Comparison of ENCODE assay signal across 26 cellular contexts in genomic region chr6:45458672-45459071, GRCh38.
"Had no signal": no experiment of that assay in that cellular context is flagged by ENCODE, and none has a peak within 500 bp of the region (broad histone marks: within the 10 kb centered on the region; RNA-seq: fewer than 3 reads in every experiment).

No MANE protein-coding gene starts in this region.

- H3K4me1 ChIP-seq: parathyroid adenoma, psoas muscle, right lobe of liver had no signal

- H2AFZ ChIP-seq: parathyroid adenoma had no signal

- ATAC-seq: natural killer cell treated with Interleukin-12 subunit alpha and Interleukin-12 subunit beta and Interleukin-15 and Interleukin-18, amount 100 ng/mL, for 72 hours; psoas muscle; right cardiac atrium; right lobe of liver; stimulated activated effector memory CD8-positive, alpha-beta T cell treated with anti-CD3 and anti-CD28 coated beads, Interleukin-12 subunit alpha, Interleukin-12 subunit beta, amount 100 ng/mL, for 72 hours; stimulated activated naive B cell treated with anti-CD40 and anti-IgM and Interleukin-4, amounts not matched to agents 10 μg/mL and 1 μg/mL and 100 μg/mL, for 72 hours had no signal

- H3K27me3 ChIP-seq: neutrophil, ovary, right lobe of liver, sigmoid colon, stomach, thyroid gland, tibial nerve, upper lobe of left lung, vagina had no signal

- DNase-seq: nephron progenitor cell; nucleus accumbens; ovary; posterior cingulate gyrus; psoas muscle; right cardiac atrium; right lobe of liver; sigmoid colon; small intestine; stimulated activated CD4-positive, alpha-beta T cell treated with anti-CD3 and anti-CD28 coated beads, Interleukin-15, amount 100 ng/mL, for 24 hours; stimulated activated CD4-positive, alpha-beta T cell treated with anti-CD3 and anti-CD28 coated beads, Interleukin-2, amount 100 ng/mL, for 24 hours; stimulated activated CD4-positive, alpha-beta T cell treated with anti-CD3 and anti-CD28 coated beads, Interleukin-2, amount 100 ng/mL, for 48 hours; stimulated activated CD4-positive, alpha-beta T cell treated with anti-CD3 and anti-CD28 coated beads, Interleukin-4, amount 100 ng/mL, for 24 hours; stimulated activated naive B cell treated with anti-CD40 and anti-IgM and Interleukin-4, amounts not matched to agents 10 μg/mL and 1 μg/mL and 100 μg/mL, for 72 hours; stimulated activated naive CD4-positive, alpha-beta T cell treated with Interleukin-2 at 50 U/mL for 16 hours; stomach; thyroid gland; trophoblast cell; upper lobe of left lung had no signal

- H3K9me3 ChIP-seq: neutrophil, ovary, psoas muscle, right lobe of liver, sigmoid colon, stomach, thoracic aorta, thyroid gland, upper lobe of left lung, vagina had no signal

- H3K36me3 ChIP-seq: neutrophil, ovary, right lobe of liver, sigmoid colon, stomach, thoracic aorta, thyroid gland, tibial nerve, upper lobe of left lung, vagina had no signal

- H3K27ac ChIP-seq: neutrophil, ovary, parathyroid adenoma, psoas muscle, right lobe of liver, sigmoid colon, stomach, thoracic aorta, thyroid gland, tibial nerve, upper lobe of left lung, vagina had no signal

- H3K9ac ChIP-seq: parathyroid adenoma had no signal

- H3K4me3 ChIP-seq: ovary, psoas muscle, right lobe of liver, sigmoid colon, stomach, thoracic aorta, thyroid gland, tibial nerve, upper lobe of left lung, vagina had no signal
